8 cellular contexts compared by ENCODE assay signal in the genomic region with DNA sequence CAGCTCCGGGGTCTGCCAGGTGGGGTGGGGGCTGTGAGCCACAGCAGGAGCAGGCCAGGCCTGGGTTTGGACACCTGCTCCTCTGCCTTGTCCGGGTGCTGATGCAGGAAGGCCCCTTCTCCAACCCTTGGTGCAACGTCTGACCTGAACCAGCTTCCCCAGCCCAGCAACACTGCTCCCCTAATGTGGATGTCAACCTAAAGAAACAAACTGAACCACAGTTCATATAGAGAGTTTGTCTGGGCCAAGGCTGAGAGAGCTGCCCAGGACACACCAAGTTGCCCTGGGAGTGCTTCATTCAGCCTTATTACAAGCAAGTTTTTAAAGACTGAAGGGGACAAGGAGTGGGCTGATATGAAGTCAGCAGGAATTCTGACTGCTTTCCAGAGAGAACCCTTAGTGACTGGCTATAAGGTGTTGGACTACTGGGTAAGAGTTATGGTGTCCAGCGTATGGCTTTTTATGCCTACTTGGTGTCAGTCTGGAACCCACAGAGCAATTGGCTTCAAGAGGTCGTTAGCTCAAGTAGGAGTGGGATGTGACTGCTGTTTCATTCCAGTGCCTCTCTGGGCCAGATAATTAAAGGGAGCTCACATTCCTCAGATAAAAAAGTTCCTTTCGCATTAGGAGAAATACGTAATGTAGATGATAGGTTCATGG. TPM values are rescaled to one million over a fixed set of nuclear protein-coding genes. Genes with fewer than 3 reads are reported as not detected.
A peak's percentile ranks its signal among the peaks of the same experiment; 100 is the strongest.
DNase-seq lines count a peak whose midpoint lies in the region; ATAC-seq and TF ChIP-seq lines count a peak whose summit lies in the region.
"Not testable (repeated sequence)": the region's sequence is repeated elsewhere in the genome, so short reads cannot be mapped to it uniquely, and the experiment has no call there.

No MANE protein-coding gene starts in this region.

- H3K4me3 ChIP-seq in BLaER1, neural progenitor cell: not testable (repeated sequence)
- H3K4me3 ChIP-seq in endodermal cell (ENCODE audit: low read length), result peak overlapping the region; percentile 87

- H4K20me1 ChIP-seq in BLaER1, result peaks cover 15% of the 10 kb centered on the region
- H4K20me1 ChIP-seq in neural progenitor cell (ENCODE audit: low read depth), result peaks cover 30% of the 10 kb centered on the region

- peaks cover 15% of the 10 kb centered on the region for H3F3A ChIP-seq in neural progenitor cell (ENCODE audit: low read depth)

- H2AFZ ChIP-seq in neural progenitor cell (replicated peaks), result not testable (repeated sequence)

- H3K27me3 Mint-ChIP-seq in IgD-negative memory B cell; activated CD4-positive, alpha-beta memory T cell treated with anti-CD3 and anti-CD28 coated beads for 36 hours; activated naive CD4-positive, alpha-beta T cell treated with anti-CD3 and anti-CD28 coated beads, Interleukin-2, amount 10 ng/mL, durations not matched to agents 7 days and 5 days; endodermal cell (ENCODE audit: insufficient read depth); immature natural killer cell (ENCODE audit: low read depth in 3 of 3); neural progenitor cell (ENCODE audit: insufficient read depth, low read depth); stimulated activated memory B cell treated with anti-CD40 and anti-IgM and Interleukin-4, amounts not matched to agents 10 μg/mL and 1 μg/mL and 100 μg/mL, for 72 hours: not testable (repeated sequence)

- 88 to 89% methylated on average over 5 to 7 of the region's 7 CpGs for WGBS in endodermal cell (ENCODE audit: insufficient coverage in 1 of 2, insufficient read length in 1 of 2), 2 experiments

- H3K27ac Mint-ChIP-seq in IgD-negative memory B cell (peak overlapping the region in 1 of 3 donors; percentile 40), immature natural killer cell (peak overlapping the region in 5 of 6 donors; percentile 20 to 84 (median 40))
- H3K27ac Mint-ChIP-seq in activated CD4-positive, alpha-beta memory T cell treated with anti-CD3 and anti-CD28 coated beads for 36 hours; endodermal cell; neural progenitor cell; stimulated activated memory B cell treated with anti-CD40 and anti-IgM and Interleukin-4, amounts not matched to agents 10 μg/mL and 1 μg/mL and 100 μg/mL, for 72 hours: not testable (repeated sequence)
- peak overlapping the region; percentile 75 for H3K27ac Mint-ChIP-seq in activated naive CD4-positive, alpha-beta T cell treated with anti-CD3 and anti-CD28 coated beads, Interleukin-2, amount 10 ng/mL, durations not matched to agents 7 days and 5 days

- H3K9me3 ChIP-seq in BLaER1; endodermal cell (ENCODE audit: control insufficient read depth, low read length); neural progenitor cell (ENCODE audit: low read depth): not testable (repeated sequence)

- CTCF ChIA-PET in activated CD4-positive, alpha-beta memory T cell treated with anti-CD3 and anti-CD28 coated beads for 36 hours (lab: Charles Lee); activated naive CD4-positive, alpha-beta T cell treated with anti-CD3 and anti-CD28 coated beads, Interleukin-2, amount 10 ng/mL, durations not matched to agents 7 days and 5 days (lab: Charles Lee): not testable (repeated sequence)

- POLR2A ChIA-PET in activated CD4-positive, alpha-beta memory T cell treated with anti-CD3 and anti-CD28 coated beads for 36 hours (lab: Charles Lee), result not testable (repeated sequence)

- H3K4me3 Mint-ChIP-seq in IgD-negative memory B cell (peak overlapping the region; percentile 25 to 97 (median 74)), endodermal cell (peak overlapping the region; percentile 82), immature natural killer cell (peak overlapping the region; percentile 58 to 94 (median 64)), neural progenitor cell (peak overlapping the region; percentile 95)
- H3K4me3 Mint-ChIP-seq in activated CD4-positive, alpha-beta memory T cell treated with anti-CD3 and anti-CD28 coated beads for 36 hours, result peak overlapping the region; percentile 93
- peak overlapping the region; percentile 98 for H3K4me3 Mint-ChIP-seq in activated naive CD4-positive, alpha-beta T cell treated with anti-CD3 and anti-CD28 coated beads, Interleukin-2, amount 10 ng/mL, durations not matched to agents 7 days and 5 days
- peak overlapping the region; percentile 6 for H3K4me3 Mint-ChIP-seq in stimulated activated memory B cell treated with anti-CD40 and anti-IgM and Interleukin-4, amounts not matched to agents 10 μg/mL and 1 μg/mL and 100 μg/mL, for 72 hours

- not testable (repeated sequence) for DNase-seq in activated CD4-positive, alpha-beta memory T cell treated with anti-CD3 and anti-CD28 coated beads for 36 hours; immature natural killer cell
- DNase-seq in activated naive CD4-positive, alpha-beta T cell treated with anti-CD3 and anti-CD28 coated beads, Interleukin-2, amount 10 ng/mL, durations not matched to agents 7 days and 5 days, result peak; percentile 19
- peak; percentile 36 for DNase-seq in endodermal cell
- peak; percentile 1 for DNase-seq in neural progenitor cell (ENCODE audit: low spot score)

- ATAC-seq in stimulated activated memory B cell treated with anti-CD40 and anti-IgM and Interleukin-4, amounts not matched to agents 10 μg/mL and 1 μg/mL and 100 μg/mL, for 72 hours, result not testable (repeated sequence)

- H3K36me3 Mint-ChIP-seq in IgD-negative memory B cell; activated CD4-positive, alpha-beta memory T cell treated with anti-CD3 and anti-CD28 coated beads for 36 hours; endodermal cell (ENCODE audit: low read depth); immature natural killer cell; neural progenitor cell; stimulated activated memory B cell treated with anti-CD40 and anti-IgM and Interleukin-4, amounts not matched to agents 10 μg/mL and 1 μg/mL and 100 μg/mL, for 72 hours: not testable (repeated sequence)
- H3K36me3 Mint-ChIP-seq in activated naive CD4-positive, alpha-beta T cell treated with anti-CD3 and anti-CD28 coated beads, Interleukin-2, amount 10 ng/mL, durations not matched to agents 7 days and 5 days, result peaks cover 23% of the 10 kb centered on the region

- peaks cover 21% of the 10 kb centered on the region for H3K79me2 ChIP-seq in neural progenitor cell (ENCODE audit: low read depth)

- intact Hi-C loops in activated CD4-positive, alpha-beta memory T cell treated with anti-CD3 and anti-CD28 coated beads for 36 hours (cut with micrococcal nuclease), result loop anchor here (5.0 kb wide), 2 partner anchors 186 to 231 kb away; partner anchors contain the start of gene MED15

- not testable (repeated sequence) for H3K9ac ChIP-seq in BLaER1; endodermal cell (ENCODE audit: extremely low read depth, low read length, poor library complexity, severe bottlenecking); neural progenitor cell

- H3K9me3 Mint-ChIP-seq in IgD-negative memory B cell; activated CD4-positive, alpha-beta memory T cell treated with anti-CD3 and anti-CD28 coated beads for 36 hours; activated naive CD4-positive, alpha-beta T cell treated with anti-CD3 and anti-CD28 coated beads, Interleukin-2, amount 10 ng/mL, durations not matched to agents 7 days and 5 days; endodermal cell; immature natural killer cell; neural progenitor cell; stimulated activated memory B cell treated with anti-CD40 and anti-IgM and Interleukin-4, amounts not matched to agents 10 μg/mL and 1 μg/mL and 100 μg/mL, for 72 hours: not testable (repeated sequence)

- peaks cover 55% of the 10 kb centered on the region for H3K4me1 ChIP-seq in BLaER1
- not testable (repeated sequence) for H3K4me1 ChIP-seq in endodermal cell (ENCODE audit: control insufficient read depth, insufficient read depth, low read length)
- peaks cover 12% of the 10 kb centered on the region for H3K4me1 ChIP-seq in neural progenitor cell

- TF ChIP-seq CTCF in endodermal cell (conservative IDR thresholded peaks at IDR 0.05); neural progenitor cell (IDR thresholded peaks at IDR 0.05): not testable (repeated sequence)

- H3K4me2 ChIP-seq in BLaER1, result peak overlapping the region; percentile 95
- peak overlapping the region; percentile 90 for H3K4me2 ChIP-seq in neural progenitor cell

- H3K4me1 Mint-ChIP-seq in IgD-negative memory B cell (peaks cover 11 to 18% (median 18%) of the 10 kb centered on the region in 3 donors), endodermal cell (peaks cover 33% of the 10 kb centered on the region), immature natural killer cell (peaks cover 40 to 47% of the 10 kb centered on the region in 2 donors), neural progenitor cell (peaks cover 41% of the 10 kb centered on the region)
- H3K4me1 Mint-ChIP-seq in activated CD4-positive, alpha-beta memory T cell treated with anti-CD3 and anti-CD28 coated beads for 36 hours (ENCODE audit: low read depth), result peaks cover 65% of the 10 kb centered on the region
- peaks cover 73% of the 10 kb centered on the region for H3K4me1 Mint-ChIP-seq in activated naive CD4-positive, alpha-beta T cell treated with anti-CD3 and anti-CD28 coated beads, Interleukin-2, amount 10 ng/mL, durations not matched to agents 7 days and 5 days
- H3K4me1 Mint-ChIP-seq in stimulated activated memory B cell treated with anti-CD40 and anti-IgM and Interleukin-4, amounts not matched to agents 10 μg/mL and 1 μg/mL and 100 μg/mL, for 72 hours, result peaks cover 45% of the 10 kb centered on the region

- H3K36me3 ChIP-seq in BLaER1; endodermal cell (ENCODE audit: control insufficient read depth, insufficient read depth, low read length); neural progenitor cell: not testable (repeated sequence)

- H3K27me3 ChIP-seq in BLaER1; endodermal cell (ENCODE audit: control insufficient read depth, insufficient read depth, low read length, poor library complexity, severe bottlenecking); neural progenitor cell: not testable (repeated sequence)

- H3K27ac ChIP-seq in BLaER1; endodermal cell (ENCODE audit: low read depth, low read length); neural progenitor cell: not testable (repeated sequence)

RNA-seq across cellular contexts. Expression of gene DGCR6L, which starts 1.8 kb away (rescaled TPM):
- polyA plus RNA-seq in IgD-negative memory B cell, result 63.5 TPM
- total RNA-seq in activated CD4-positive, alpha-beta memory T cell treated with anti-CD3 and anti-CD28 coated beads for 36 hours, result 10 to 100 TPM; 26.9 to 31.3 TPM
- total RNA-seq in endodermal cell, result 10 to 100 TPM; 51.3 to 53.7 TPM
- polyA plus RNA-seq in endodermal cell (2013, experiment 1 of 2), result 47.1 TPM
- polyA plus RNA-seq in endodermal cell (2013, experiment 2 of 2), result 44.6 TPM
- polyA plus RNA-seq in immature natural killer cell, result 100 to 1,000 TPM; 143 to 160 (median 147) TPM
- 22.3 and 59.2 TPM in 2 replicates for total RNA-seq in neural progenitor cell (ENCODE audit: low replicate concordance)

RNA-seq across cellular contexts. Expression of gene RTN4R, which starts 53.6 kb away (rescaled TPM):
- polyA plus RNA-seq in IgD-negative memory B cell (not detected), immature natural killer cell (1 to 10 TPM; 1.1 to 3.9 (median 2.2) TPM)
- 1 to 10 TPM; 2.6 to 3.1 TPM for total RNA-seq in activated CD4-positive, alpha-beta memory T cell treated with anti-CD3 and anti-CD28 coated beads for 36 hours
- total RNA-seq in endodermal cell (10 to 100 TPM; 12.8 to 17.7 TPM), neural progenitor cell (ENCODE audit: low replicate concordance) (6.3 and 20.9 TPM in 2 replicates)
- 28.2 TPM for polyA plus RNA-seq in endodermal cell (2013, experiment 1 of 2)
- polyA plus RNA-seq in endodermal cell (2013, experiment 2 of 2), result 24.1 TPM

Comparison
In these comparisons a context has a peak if more than half of its experiments do, and no peak if none do; other contexts are left out.
1. H3K4me3 Mint-ChIP-seq: peak in every context shown above with its lines; median percentile 98 in activated naive CD4-positive, alpha-beta T cell treated with anti-CD3 and anti-CD28 coated beads, Interleukin-2, amount 10 ng/mL, durations not matched to agents 7 days and 5 days; 95 in neural progenitor cell; 93 in activated CD4-positive, alpha-beta memory T cell treated with anti-CD3 and anti-CD28 coated beads for 36 hours; 82 in endodermal cell; 74 in IgD-negative memory B cell; 64 in immature natural killer cell; 6 in stimulated activated memory B cell treated with anti-CD40 and anti-IgM and Interleukin-4, amounts not matched to agents 10 μg/mL and 1 μg/mL and 100 μg/mL, for 72 hours.